Comparison of ENCODE assay signal across 8 cellular contexts in genomic region chr2:69789762-69790600, GRCh38. TPM values are rescaled to one million over a fixed set of nuclear protein-coding genes. Genes with fewer than 3 reads are reported as not detected.
DNase-seq lines count a peak whose midpoint lies in the region; ATAC-seq and TF ChIP-seq lines count a peak whose summit lies in the region.

No MANE protein-coding gene starts in this region.

- ATAC-seq in HG02610 (IDR thresholded peaks at IDR 0.05; ENCODE audit: unreplicated experiment) = peak; percentile 53
- ATAC-seq in activated CD8-positive, alpha-beta T cell treated with anti-CD3 and anti-CD28 coated beads for 36 hours = peak; percentile 70
- peak; percentile 51 for ATAC-seq in left lung
- no peak for ATAC-seq in GM18520 (IDR thresholded peaks at IDR 0.05; ENCODE audit: unreplicated experiment)

- CTCF ChIA-PET in activated CD8-positive, alpha-beta T cell treated with anti-CD3 and anti-CD28 coated beads for 36 hours (lab: Charles Lee) = interaction anchor here (1.4 to 4.1 kb wide), 6 partner anchors 9 to 65 kb away, joined by 3 to 25 read pairs (median 4); no protein-coding TSS in a partner anchor

- no peaks in the 10 kb centered on the region for H3K36me3 Mint-ChIP-seq in activated CD8-positive, alpha-beta T cell treated with anti-CD3 and anti-CD28 coated beads for 36 hours (ENCODE audit: low read depth)

- intact Hi-C loops in activated CD8-positive, alpha-beta T cell treated with anti-CD3 and anti-CD28 coated beads for 36 hours (cut with micrococcal nuclease) = no loop called here
- intact Hi-C loops in left lung (cut with DNase I) (no loop called here), tibial artery (cut with DNase I; ENCODE audit: low total_unique reads) (no loop called here)

- H3K4me1 Mint-ChIP-seq in activated CD8-positive, alpha-beta T cell treated with anti-CD3 and anti-CD28 coated beads for 36 hours (ENCODE audit: low read depth) = peaks cover 15% of the 10 kb centered on the region

- H3K36me3 ChIP-seq in left lung (peaks cover 0 to 42% of the 10 kb centered on the region in 2 donors), tibial artery (peaks cover 0 to 23% (median 13%) of the 10 kb centered on the region in 3 donors)

- H3K9me3 ChIP-seq in left lung (no peaks in the 10 kb centered on the region), tibial artery (no peaks in the 10 kb centered on the region)

- POLR2A ChIA-PET in activated CD8-positive, alpha-beta T cell treated with anti-CD3 and anti-CD28 coated beads for 36 hours (lab: Charles Lee) = interaction anchor here (1.2 to 1.8 kb wide), 3 partner anchors 9 to 49 kb away, joined by 3 to 5 read pairs (median 4); no protein-coding TSS in a partner anchor

- H3K4me1 ChIP-seq in left lung (peaks cover 13 to 16% of the 10 kb centered on the region in 2 donors), tibial artery (peaks cover 0 to 49% (median 30%) of the 10 kb centered on the region in 4 donors)

- DNase-seq in GDM1 (lab: John Stamatoyannopoulos, UW) (peak; percentile 38), left lung (no peak), tibial artery (no peak), OCI-M2 (lab: John Stamatoyannopoulos, UW; ENCODE audit: unreplicated experiment) (no peak), OCI-M1 (lab: John Stamatoyannopoulos, UW) (no peak)
- peak; percentile 24 for DNase-seq in activated CD8-positive, alpha-beta T cell treated with anti-CD3 and anti-CD28 coated beads for 36 hours

- H3K4me3 ChIP-seq in left lung (no peak overlapping the region), tibial artery (peak overlapping the region; percentile 4 to 27)

- no peaks in the 10 kb centered on the region for H3K27me3 Mint-ChIP-seq in activated CD8-positive, alpha-beta T cell treated with anti-CD3 and anti-CD28 coated beads for 36 hours

- TF ChIP-seq CTCF in activated CD8-positive, alpha-beta T cell treated with anti-CD3 and anti-CD28 coated beads for 36 hours (IDR thresholded peaks at IDR 0.05) = no peak
- no peak for TF ChIP-seq CTCF in left lung (IDR thresholded peaks at IDR 0.05)
- TF ChIP-seq CTCF in tibial artery (IDR thresholded peaks at IDR 0.05) = no peak

- H3K27me3 ChIP-seq in left lung (no peaks in the 10 kb centered on the region), tibial artery (no peaks in the 10 kb centered on the region)

- H3K27ac ChIP-seq in left lung (peak overlapping the region in 1 of 2 donors; percentile 74), tibial artery (peak overlapping the region; percentile 86 to 90)

- peak overlapping the region; percentile 11 for H3K27ac Mint-ChIP-seq in activated CD8-positive, alpha-beta T cell treated with anti-CD3 and anti-CD28 coated beads for 36 hours

- H3K9me3 Mint-ChIP-seq in activated CD8-positive, alpha-beta T cell treated with anti-CD3 and anti-CD28 coated beads for 36 hours = no peaks in the 10 kb centered on the region

- peak overlapping the region; percentile 56 for H3K4me3 Mint-ChIP-seq in activated CD8-positive, alpha-beta T cell treated with anti-CD3 and anti-CD28 coated beads for 36 hours

RNA-seq across cellular contexts. Expression of gene GMCL1, which starts 39.5 kb away (rescaled TPM):
- total RNA-seq in activated CD8-positive, alpha-beta T cell treated with anti-CD3 and anti-CD28 coated beads for 36 hours = 10 to 100 TPM; 18.1 to 20.4 TPM
- 10 to 100 TPM; 15.3 to 19.4 TPM for total RNA-seq in left lung

RNA-seq across cellular contexts. Expression of gene ANXA4, which starts 48.0 kb away (rescaled TPM):
- total RNA-seq in activated CD8-positive, alpha-beta T cell treated with anti-CD3 and anti-CD28 coated beads for 36 hours = 10 to 100 TPM; 14.6 to 17.5 TPM
- total RNA-seq in left lung = 100 to 1,000 TPM; 162 to 217 TPM

Comparison
In these comparisons a context has a peak if more than half of its experiments do, and no peak if none do; other contexts are left out.
1. DNase-seq: peak in GDM1 (single experiment) and activated CD8-positive, alpha-beta T cell treated with anti-CD3 and anti-CD28 coated beads for 36 hours (single experiment); none in left lung (0 of 2), tibial artery (0 of 2), OCI-M2 (single experiment) and OCI-M1 (single experiment).
2. H3K4me3 ChIP-seq: peak in tibial artery (2 of 2); none in left lung (0 of 2).
3. RNA of gene ANXA4, which starts 48.0 kb away (total RNA-seq): 162 to 217 TPM in left lung; 14.6 to 17.5 TPM in activated CD8-positive, alpha-beta T cell treated with anti-CD3 and anti-CD28 coated beads for 36 hours; every median in the first group is over 4 times any median in the second.